In genomic region chr2:15630121-15630957, GRCh38 we compare ENCODE assay signal across 28 cellular contexts.
"Had no signal": no experiment of that assay in that cellular context is flagged by ENCODE, and none has a peak within 500 bp of the region (broad histone marks: within the 10 kb centered on the region; RNA-seq: fewer than 3 reads in every experiment).

No MANE protein-coding gene starts in this region.

- H3K27me3 ChIP-seq: breast epithelium, Peyer's patch had no signal

- H3K4me3 ChIP-seq: breast epithelium, Peyer's patch had no signal

- H3K4me1 ChIP-seq: breast epithelium, Peyer's patch had no signal

- DNase-seq: activated CD4-positive, alpha-beta T cell treated with anti-CD3 and anti-CD28 coated beads for 48 hours; activated CD4-positive, alpha-beta T cell treated with anti-CD3 and anti-CD28 coated beads, Interleukin-2, amount 50 U/mL, for 4 hours; activated CD4-positive, CD25-positive, alpha-beta regulatory T cell treated with anti-CD3 and anti-CD28 coated beads, Interleukin-2, amount 50 U/mL, for 72 hours; activated CD8-positive, alpha-beta memory T cell treated with anti-CD3 and anti-CD28 coated beads, Interleukin-2, amount 50 U/mL, for 48 hours; activated CD8-positive, alpha-beta T cell treated with anti-CD3 and anti-CD28 coated beads, Interleukin-2, amount 10 ng/mL, durations not matched to agents 7 days and 5 days; activated effector memory CD4-positive, alpha-beta T cell treated with anti-CD3 and anti-CD28 coated beads, Interleukin-2, amount 50 U/mL, for 16 hours; activated naive CD4-positive, alpha-beta T cell treated with Interleukin-2 at 50 U/mL for 16 hours; activated naive CD8-positive, alpha-beta T cell treated with anti-CD3 and anti-CD28 coated beads, Interleukin-2, amount 50 U/mL, for 24 hours; activated T-cell treated with anti-CD3 and anti-CD28 coated beads, Interleukin-2, amount 50 U/mL, for 24 hours; amniotic stem cell; caudate nucleus; KBM-7; NCI-H1092; NCI-H1417 treated with DMSO at 0.1 percent for 48 hours; NCI-H1694; NCI-H2029; NCI-H2107; NCI-H345; NCI-H510A treated with DMSO at 0.1 percent for 48 hours; NCI-H69; Peyer's patch; SHP77 treated with DMSO at 0.1 percent for 48 hours; T-helper 17 cell; T-helper 9 cell had no signal

- H3K27ac ChIP-seq: breast epithelium, Peyer's patch, RWPE1 had no signal

- H3K9me3 ChIP-seq: breast epithelium, Peyer's patch had no signal

- ATAC-seq: activated CD8-positive, alpha-beta T cell treated with anti-CD3 and anti-CD28 coated beads, Interleukin-2, amount 10 ng/mL, durations not matched to agents 7 days and 5 days; activated naive CD4-positive, alpha-beta T cell treated with anti-CD3 and anti-CD28 coated beads, Interleukin-2, amount 50 U/mL, for 72 hours; activated naive CD8-positive, alpha-beta T cell treated with anti-CD3 and anti-CD28 coated beads, Interleukin-2, amount 50 U/mL, for 24 hours; T-helper 17 cell; WTC11 had no signal
